10 cellular contexts compared by ENCODE assay signal in genomic region chr9:2655411-2655901, GRCh38. TPM values are rescaled to one million over a fixed set of nuclear protein-coding genes. Genes with fewer than 3 reads are reported as not detected.
A peak's percentile ranks its signal among the peaks of the same experiment; 100 is the strongest.
DNase-seq lines count a peak whose midpoint lies in the region; ATAC-seq and TF ChIP-seq lines count a peak whose summit lies in the region.
"Had no signal": no experiment of that assay in that cellular context is flagged by ENCODE, and none has a peak within 500 bp of the region (broad histone marks: within the 10 kb centered on the region; RNA-seq: fewer than 3 reads in every experiment).

No MANE protein-coding gene starts in this region.

- peak overlapping the region; percentile 21 to 33 for H3K27ac ChIP-seq in tibial artery
- H3K27ac ChIP-seq: neutrophil had no signal

- no peak for TF ChIP-seq POLR2A in erythroblast (IDR thresholded peaks at IDR 0.05; ENCODE audit: low read length)

- CTCF ChIA-PET in WTC11 (lab: Charles Lee) = no interaction called here

- H3K36me3 Mint-ChIP-seq in WTC11 = peaks cover 57% of the 10 kb centered on the region

- no peaks in the 10 kb centered on the region for H3K9me3 Mint-ChIP-seq in WTC11

- H3K4me3 ChIP-seq in GM12865 (ENCODE audit: low read depth, low read length) (no peak overlapping the region), tibial artery (no peak overlapping the region)
- H3K4me3 ChIP-seq: Peyer's patch had no signal

- peak overlapping the region; percentile 5; the same call in 1 of the 2 replicates for H3K27ac Mint-ChIP-seq in WTC11

- H3K4me3 Mint-ChIP-seq in WTC11 = no peak overlapping the region

- TF ChIP-seq CTCF in GM12865 (IDR thresholded peaks at IDR 0.05; ENCODE audit: insufficient read depth, low read depth, low read length, missing control alignments) (no peak), WTC11 (IDR thresholded peaks at IDR 0.05) (no peak), tibial artery (IDR thresholded peaks at IDR 0.05) (no peak)

- POLR2A ChIA-PET in WTC11 (lab: Charles Lee) = no interaction called here

- no peaks in the 10 kb centered on the region for H3K27me3 ChIP-seq in tibial artery
- H3K27me3 ChIP-seq: neutrophil, Peyer's patch had no signal

- H3K27me3 Mint-ChIP-seq in WTC11 (ENCODE audit: low read depth) = no peaks in the 10 kb centered on the region

- ATAC-seq in HG03378 (IDR thresholded peaks at IDR 0.05; ENCODE audit: unreplicated experiment) (peak; percentile 78), WTC11 (no peak), Right ventricle myocardium superior (ENCODE audit: poor library complexity) (peak; percentile 78)

- intact Hi-C loops in Right ventricle myocardium superior (cut with DNase I) (no loop called here), tibial artery (cut with DNase I; ENCODE audit: low total_unique reads) (no loop called here)

- H3K4me1 Mint-ChIP-seq in WTC11 = peaks cover 11% of the 10 kb centered on the region

- peaks cover 0 to 13% (median 0%) of the 10 kb centered on the region in 4 donors for H3K4me1 ChIP-seq in tibial artery
- H3K4me1 ChIP-seq: Peyer's patch had no signal

- no peaks in the 10 kb centered on the region for H3K9me3 ChIP-seq in tibial artery
- H3K9me3 ChIP-seq: neutrophil, Peyer's patch had no signal

- H3K36me3 ChIP-seq in tibial artery = peaks cover 36 to 42% (median 38%) of the 10 kb centered on the region in 3 donors
- H3K36me3 ChIP-seq: neutrophil, Peyer's patch had no signal

- DNase-seq in GM12865 (ENCODE audit: low read depth) (peak; percentile 29), WTC11 (ENCODE audit: low spot score) (no peak), Right ventricle myocardium superior (no peak), tibial artery (no peak), NCI-H1436 (lab: John Stamatoyannopoulos, UW) (no peak), erythroblast (lab: John Stamatoyannopoulos, UW) (no peak)
- DNase-seq in activated CD8-positive, alpha-beta memory T cell treated with anti-CD3 and anti-CD28 coated beads, Interleukin-2, amount 50 U/mL, for 4 hours = no peak

TF ChIP-seq in WTC11, 78 proteins besides CTCF, POLR2A, EP300 and RAD21 (continues in another document):
- no peak for TF ChIP-seq ARID4B (CRISPR knock-in tag; IDR thresholded peaks at IDR 0.05; ENCODE audit: borderline replicate concordance)
- no peak for TF ChIP-seq E2F4 (CRISPR knock-in tag; IDR thresholded peaks at IDR 0.05; ENCODE audit: borderline replicate concordance, low read depth)
- no peak for TF ChIP-seq ATF2 (CRISPR knock-in tag; IDR thresholded peaks at IDR 0.05; ENCODE audit: borderline replicate concordance, low read depth)
- TF ChIP-seq PRRX2 (CRISPR knock-in tag; IDR thresholded peaks at IDR 0.05) = no peak
- TF ChIP-seq SMAD3 (CRISPR knock-in tag; IDR thresholded peaks at IDR 0.05; ENCODE audit: borderline replicate concordance) = no peak
- TF ChIP-seq OVOL2 (CRISPR knock-in tag; IDR thresholded peaks at IDR 0.05; ENCODE audit: borderline replicate concordance) = no peak
- no peak for TF ChIP-seq HMGA2 (CRISPR knock-in tag; IDR thresholded peaks at IDR 0.05)
- TF ChIP-seq ZNF423 (CRISPR knock-in tag; IDR thresholded peaks at IDR 0.05) = no peak
- TF ChIP-seq MAX (CRISPR knock-in tag; IDR thresholded peaks at IDR 0.05) = no peak
- TF ChIP-seq ZNF671 (CRISPR knock-in tag; IDR thresholded peaks at IDR 0.05) = no peak
- TF ChIP-seq ZNF232 (CRISPR knock-in tag; IDR thresholded peaks at IDR 0.05) = no peak
- no peak for TF ChIP-seq TEAD1 (CRISPR knock-in tag; IDR thresholded peaks at IDR 0.05)
- TF ChIP-seq FOXP4 (CRISPR knock-in tag; IDR thresholded peaks at IDR 0.05) = no peak
- no peak for TF ChIP-seq FOXK1 (CRISPR knock-in tag; IDR thresholded peaks at IDR 0.05)

RNA-seq across cellular contexts. Expression of gene VLDLR, which starts 33.9 kb away (rescaled TPM):
- total RNA-seq in WTC11 (2021) = 40.8 to 57.1 TPM (median 56.6 TPM) in 3 replicates
- total RNA-seq in Right ventricle myocardium superior = 121 TPM
